In the genomic region with DNA sequence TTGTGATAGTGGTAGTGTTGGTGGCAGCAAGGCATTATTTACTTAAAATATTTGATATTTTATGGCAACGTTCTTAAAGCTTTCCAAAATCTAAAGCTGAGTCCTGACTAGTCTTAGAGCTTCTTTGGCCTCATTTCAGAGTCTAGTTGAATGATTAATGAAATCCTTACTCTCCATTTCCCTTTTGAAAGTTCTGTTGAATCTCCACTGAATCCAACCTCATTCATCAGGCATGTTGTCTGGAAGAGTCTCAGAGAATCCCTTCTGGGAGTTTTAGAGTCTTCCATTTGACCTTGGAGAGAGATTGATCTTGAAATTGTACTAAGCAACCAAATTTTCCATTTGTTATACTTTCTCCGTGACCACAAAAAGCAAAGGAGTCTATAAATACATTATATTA, we compare ENCODE assay signal across 28 cellular contexts.
"Had no signal": no experiment of that assay in that cellular context is flagged by ENCODE, and none has a peak within 500 bp of the region (broad histone marks: within the 10 kb centered on the region; RNA-seq: fewer than 3 reads in every experiment).

No MANE protein-coding gene starts in this region.

- FAIRE-seq: bronchial epithelial cell had no signal

- ATAC-seq: activated CD4-positive, alpha-beta T cell treated with anti-CD3 and anti-CD28 coated beads for 36 hours; activated CD8-positive, alpha-beta memory T cell treated with anti-CD3 and anti-CD28 coated beads, Interleukin-2, amount 10 ng/mL, durations not matched to agents 7 days and 5 days; activated CD8-positive, alpha-beta T cell treated with anti-CD3 and anti-CD28 coated beads, Interleukin-2, amount 10 ng/mL, durations not matched to agents 7 days and 5 days; activated naive CD8-positive, alpha-beta T cell treated with anti-CD3 and anti-CD28 coated beads, Interleukin-2, amount 50 U/mL, for 24 hours; esophagus mucosa; gastroesophageal sphincter; heart right ventricle; T-cell had no signal

- DNase-seq: activated CD4-positive, alpha-beta memory T cell treated with anti-CD3 and anti-CD28 coated beads for 36 hours; activated CD4-positive, alpha-beta T cell treated with anti-CD3 and anti-CD28 coated beads for 36 hours; activated CD4-positive, alpha-beta T cell treated with anti-CD3 and anti-CD28 coated beads, Interleukin-2, amount 10 ng/mL, durations not matched to agents 24 days and 14 days; activated CD4-positive, CD25-positive, alpha-beta regulatory T cell; activated CD4-positive, CD25-positive, alpha-beta regulatory T cell treated with anti-CD3 and anti-CD28 coated beads, Interleukin-2, amount 50 U/mL, for 72 hours; activated CD8-positive, alpha-beta memory T cell treated with anti-CD3 and anti-CD28 coated beads, Interleukin-2, amount 10 ng/mL, durations not matched to agents 7 days and 5 days; activated CD8-positive, alpha-beta memory T cell treated with anti-CD3 and anti-CD28 coated beads, Interleukin-2, amount 50 U/mL, for 4 hours; activated CD8-positive, alpha-beta T cell treated with anti-CD3 and anti-CD28 coated beads, Interleukin-2, amount 10 ng/mL, durations not matched to agents 7 days and 5 days; activated effector memory CD4-positive, alpha-beta T cell treated with anti-CD3 and anti-CD28 coated beads, Interleukin-2, amount 50 U/mL, for 16 hours; activated naive CD4-positive, alpha-beta T cell treated with anti-CD3 and anti-CD28 coated beads for 36 hours; activated naive CD8-positive, alpha-beta T cell treated with anti-CD3 and anti-CD28 coated beads for 36 hours; activated naive CD8-positive, alpha-beta T cell treated with anti-CD3 and anti-CD28 coated beads, Interleukin-2, amount 50 U/mL, for 24 hours; activated T-cell treated with anti-CD3 and anti-CD28 coated beads, Interleukin-2, amount 50 U/mL, for 1 hour; activated T-cell treated with anti-CD3 and anti-CD28 coated beads, Interleukin-2, amount 50 U/mL, for 48 hours; adrenal gland; brain microvascular endothelial cell; dorsolateral prefrontal cortex; effector memory CD4-positive, alpha-beta T cell; endodermal cell; foreskin melanocyte; heart right ventricle; T-cell; T1000 had no signal

- H3K4me3 ChIP-seq: adrenal gland, ascending aorta, coronary artery, dorsolateral prefrontal cortex, gastroesophageal sphincter, heart right ventricle had no signal
